ENCODE assay signal across 30 cellular contexts in genomic region chr2:82731824-82732223, GRCh38.
"Had no signal": no experiment of that assay in that cellular context is flagged by ENCODE, and none has a peak within 500 bp of the region (broad histone marks: within the 10 kb centered on the region; RNA-seq: fewer than 3 reads in every experiment).

No MANE protein-coding gene starts in this region.

- ATAC-seq: activated CD8-positive, alpha-beta T cell treated with anti-CD3 and anti-CD28 coated beads for 36 hours; activated T-cell treated with anti-CD3 and anti-CD28 coated beads, Interleukin-2, amount 50 U/mL, for 4 hours; activated T-helper 17 cell treated with anti-CD3 and anti-CD28 coated beads, Interleukin-2, amount 50 U/mL, for 72 hours; effector memory CD8-positive, alpha-beta T cell; gastroesophageal sphincter; heart left ventricle; left colon; naive thymus-derived CD8-positive, alpha-beta T cell; pancreas; psoas muscle; stimulated activated naive B cell treated with anti-CD40 and anti-IgM and Interleukin-4, amounts not matched to agents 10 μg/mL and 1 μg/mL and 100 μg/mL, for 72 hours had no signal

- DNase-seq: activated CD4-positive, alpha-beta T cell treated with anti-CD3 and anti-CD28 coated beads, Interleukin-2, amount 10 ng/mL, durations not matched to agents 24 days and 14 days; activated CD4-positive, CD25-positive, alpha-beta regulatory T cell treated with anti-CD3 and anti-CD28 coated beads, Interleukin-2, amount 50 U/mL, for 72 hours; activated CD8-positive, alpha-beta T cell treated with anti-CD3 and anti-CD28 coated beads for 36 hours; activated gamma-delta T cell treated with Interleukin-2 at 50 U/mL for 16 hours; activated naive CD4-positive, alpha-beta T cell treated with anti-CD3 and anti-CD28 coated beads, Interleukin-2, amount 50 U/mL, for 16 hours; activated T-cell treated with anti-CD3 and anti-CD28 coated beads, Interleukin-2, amount 50 U/mL, for 4 hours; amniotic stem cell; brain microvascular endothelial cell; cortex of kidney; effector memory CD8-positive, alpha-beta T cell; heart left ventricle; hypothalamus; immature natural killer cell; kidney; left colon; mesenchymal stem cell; naive thymus-derived CD8-positive, alpha-beta T cell; pancreas; psoas muscle; stimulated activated CD4-positive, alpha-beta T cell treated with anti-CD3 and anti-CD28 coated beads, Interleukin-1b, Interleukin-23, amount 100 ng/mL, for 48 hours; stimulated activated CD4-positive, alpha-beta T cell treated with anti-CD3 and anti-CD28 coated beads, Interleukin-4, amount 100 ng/mL, for 4 hours; stimulated activated naive B cell treated with anti-CD40 and anti-IgM and Interleukin-4, amounts not matched to agents 10 μg/mL and 1 μg/mL and 100 μg/mL, for 72 hours; stomach; T1000; thyroid gland; upper lobe of left lung had no signal

- H3K27ac ChIP-seq: brain microvascular endothelial cell, gastroesophageal sphincter, heart left ventricle, pancreas, psoas muscle, stomach, thyroid gland, upper lobe of left lung, vagina had no signal

- H3K27me3 ChIP-seq: brain microvascular endothelial cell, gastroesophageal sphincter, heart left ventricle, pancreas, stomach, thyroid gland, upper lobe of left lung, vagina had no signal

- H3K4me3 ChIP-seq: gastroesophageal sphincter, heart left ventricle, pancreas, psoas muscle, smooth muscle cell, stomach, thyroid gland, upper lobe of left lung, vagina had no signal

- H3K4me2 ChIP-seq: smooth muscle cell had no signal

- H3K36me3 ChIP-seq: brain microvascular endothelial cell, gastroesophageal sphincter, heart left ventricle, pancreas, stomach, thyroid gland, upper lobe of left lung, vagina had no signal

- H3K9me3 ChIP-seq: gastroesophageal sphincter, heart left ventricle, pancreas, psoas muscle, stomach, thyroid gland, upper lobe of left lung, vagina had no signal

- H3K4me1 ChIP-seq: gastroesophageal sphincter, heart left ventricle, pancreas, psoas muscle, thyroid gland, upper lobe of left lung, vagina had no signal
